In the genomic region with DNA sequence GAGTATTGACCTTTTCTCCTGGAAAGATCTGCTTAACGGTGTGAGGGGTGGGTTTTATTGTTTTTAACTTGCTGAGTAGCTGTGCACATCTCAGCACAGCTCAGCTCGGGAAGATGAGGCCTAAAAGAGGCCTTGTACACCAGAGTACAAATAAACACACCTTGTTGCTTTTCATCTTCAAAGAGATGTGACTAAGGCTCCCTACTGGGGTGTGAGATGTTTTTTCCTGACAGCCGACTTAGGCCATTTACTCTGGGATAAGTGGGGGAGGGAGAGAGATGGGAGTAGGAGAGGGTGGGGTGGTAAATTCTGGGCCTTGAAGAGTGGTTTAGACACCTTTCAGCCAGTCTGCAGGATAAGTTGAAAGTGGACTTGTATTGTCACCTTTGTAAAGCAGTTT, we compare ENCODE assay signal across 12 cellular contexts. TPM values are rescaled to one million over a fixed set of nuclear protein-coding genes. Genes with fewer than 3 reads are reported as not detected.
"Had no signal": no experiment of that assay in that cellular context is flagged by ENCODE, and none has a peak within 500 bp of the region (broad histone marks: within the 10 kb centered on the region; RNA-seq: fewer than 3 reads in every experiment).

No MANE protein-coding gene starts in this region.

- H3K4me3 Mint-ChIP-seq: activated CD4-positive, alpha-beta memory T cell treated with anti-CD3 and anti-CD28 coated beads for 36 hours; activated CD8-positive, alpha-beta memory T cell treated with anti-CD3 and anti-CD28 coated beads, Interleukin-2, amount 10 ng/mL, durations not matched to agents 7 days and 5 days; activated T-cell treated with anti-CD3 and anti-CD28 coated beads, Interleukin-2, amount 50 U/mL, for 24 hours; naive thymus-derived CD8-positive, alpha-beta T cell; stimulated activated naive CD8-positive, alpha-beta T cell treated with anti-CD3 and anti-CD28 coated beads, Interleukin-15, amount 100 ng/mL, for 72 hours; T-helper 17 cell had no signal

- DNase-seq: activated CD4-positive, alpha-beta memory T cell treated with anti-CD3 and anti-CD28 coated beads for 36 hours; activated CD8-positive, alpha-beta memory T cell treated with anti-CD3 and anti-CD28 coated beads, Interleukin-2, amount 10 ng/mL, durations not matched to agents 7 days and 5 days; activated naive CD4-positive, alpha-beta T cell treated with anti-CD3 and anti-CD28 coated beads, Interleukin-2, amount 50 U/mL, for 16 hours; activated T-cell treated with anti-CD3 and anti-CD28 coated beads, Interleukin-2, amount 50 U/mL, for 24 hours; left lung; mucosa of descending colon; naive thymus-derived CD8-positive, alpha-beta T cell; psoas muscle; stimulated activated naive CD8-positive, alpha-beta T cell treated with anti-CD3 and anti-CD28 coated beads, Interleukin-15, amount 100 ng/mL, for 72 hours; T-helper 17 cell; testis; WERI-Rb-1 had no signal

- H3K9me3 Mint-ChIP-seq: activated CD4-positive, alpha-beta memory T cell treated with anti-CD3 and anti-CD28 coated beads for 36 hours; activated T-cell treated with anti-CD3 and anti-CD28 coated beads, Interleukin-2, amount 50 U/mL, for 24 hours; stimulated activated naive CD8-positive, alpha-beta T cell treated with anti-CD3 and anti-CD28 coated beads, Interleukin-15, amount 100 ng/mL, for 72 hours had no signal

- H3K36me3 Mint-ChIP-seq: activated CD4-positive, alpha-beta memory T cell treated with anti-CD3 and anti-CD28 coated beads for 36 hours; activated CD8-positive, alpha-beta memory T cell treated with anti-CD3 and anti-CD28 coated beads, Interleukin-2, amount 10 ng/mL, durations not matched to agents 7 days and 5 days; naive thymus-derived CD8-positive, alpha-beta T cell had no signal

- H3K27ac Mint-ChIP-seq: activated CD4-positive, alpha-beta memory T cell treated with anti-CD3 and anti-CD28 coated beads for 36 hours; activated CD8-positive, alpha-beta memory T cell treated with anti-CD3 and anti-CD28 coated beads, Interleukin-2, amount 10 ng/mL, durations not matched to agents 7 days and 5 days; activated T-cell treated with anti-CD3 and anti-CD28 coated beads, Interleukin-2, amount 50 U/mL, for 24 hours; T-helper 17 cell had no signal

RNA-seq across cellular contexts. Expression of a gene that starts 2.9 kb away (rescaled TPM):
- total RNA-seq: activated CD8-positive, alpha-beta memory T cell treated with anti-CD3 and anti-CD28 coated beads, Interleukin-2, amount 10 ng/mL, durations not matched to agents 7 days and 5 days; naive thymus-derived CD8-positive, alpha-beta T cell had no signal
